In genomic region chr12:53378705-53379388, GRCh38 we compare ENCODE assay signal across 8 cellular contexts. TPM values are rescaled to one million over a fixed set of nuclear protein-coding genes. Genes with fewer than 3 reads are reported as not detected.
DNase-seq lines count a peak whose midpoint lies in the region; ATAC-seq and TF ChIP-seq lines count a peak whose summit lies in the region.

No MANE protein-coding gene starts in this region.

- no peak for ATAC-seq in HG02938 (IDR thresholded peaks at IDR 0.05; ENCODE audit: unreplicated experiment)

- H3K4me3 ChIP-seq in GM12864 (ENCODE audit: low read depth, low read length) (peak overlapping the region; percentile 62), endocrine pancreas (ENCODE audit: control insufficient read depth, insufficient read depth, low read length) (peak overlapping the region; percentile 78)

- peaks cover 13% of the 10 kb centered on the region for H3K4me1 ChIP-seq in endocrine pancreas (ENCODE audit: control insufficient read depth, insufficient read depth, low read length)

- H3K36me3 ChIP-seq in endocrine pancreas (ENCODE audit: control insufficient read depth, insufficient read depth, low read length) = no peaks in the 10 kb centered on the region

- DNase-seq in GM12864 (ENCODE audit: low read depth) (no peak), NCI-H345 (lab: John Stamatoyannopoulos, UW) (peak; percentile 21), renal cortical epithelial cell (ENCODE audit: low read depth) (peak; percentile 29), amygdala (lab: John Stamatoyannopoulos, UW) (no peak), activated T-cell treated with anti-CD3 and anti-CD28 coated beads for 4 hours (no peak), hepatic stellate cell (ENCODE audit: low spot score) (no peak)

- H3K9ac ChIP-seq in endocrine pancreas (ENCODE audit: control insufficient read depth, insufficient read depth, low read length) = peak overlapping the region; percentile 71

- TF ChIP-seq CTCF in GM12864 (IDR thresholded peaks at IDR 0.05; ENCODE audit: low read depth, low read length, missing control alignments) = no peak

- H3K9me3 ChIP-seq in endocrine pancreas (ENCODE audit: control insufficient read depth, low read length) = no peaks in the 10 kb centered on the region

- H3K27me3 ChIP-seq in endocrine pancreas (ENCODE audit: control insufficient read depth, insufficient read depth, low read length) = no peaks in the 10 kb centered on the region

RNA-seq across cellular contexts. Expression of gene SP1, which starts 1.1 kb away (rescaled TPM):
- 33.3 and 51.7 TPM in 2 replicates for total RNA-seq in renal cortical epithelial cell

RNA-seq across cellular contexts. Expression of gene SP7, which starts 42.7 kb away (rescaled TPM):
- not detected in 2 replicates for total RNA-seq in renal cortical epithelial cell

RNA-seq across cellular contexts. Expression of gene AMHR2, which starts 44.8 kb away (rescaled TPM):
- total RNA-seq in renal cortical epithelial cell = not detected in 2 replicates

RNA-seq across cellular contexts. Expression of gene AAAS, which starts 57.4 kb away (rescaled TPM):
- total RNA-seq in renal cortical epithelial cell = 40.1 and 40.3 TPM in 2 replicates

Comparison
In these comparisons a context has a peak if more than half of its experiments do, and no peak if none do; other contexts are left out.
1. DNase-seq: peak in NCI-H345 (single experiment) and renal cortical epithelial cell (single experiment); none in GM12864 (single experiment), amygdala (0 of 56), activated T-cell treated with anti-CD3 and anti-CD28 coated beads for 4 hours (single experiment) and hepatic stellate cell (single experiment).